ENCODE assay signal across 17 cellular contexts in genomic region chr2:240147911-240148587, GRCh38. TPM values are rescaled to one million over a fixed set of nuclear protein-coding genes. Genes with fewer than 3 reads are reported as not detected.
A peak's percentile ranks its signal among the peaks of the same experiment; 100 is the strongest.
DNase-seq lines count a peak whose midpoint lies in the region; ATAC-seq, FAIRE-seq and TF ChIP-seq lines count a peak whose summit lies in the region.
"Had no signal": no experiment of that assay in that cellular context is flagged by ENCODE, and none has a peak within 500 bp of the region (broad histone marks: within the 10 kb centered on the region; RNA-seq: fewer than 3 reads in every experiment).

No MANE protein-coding gene starts in this region.

- CTCF ChIA-PET in HepG2 (lab: Yijun Ruan, JAX; ENCODE audit: low intra/inter-chr PET ratio, low total read pairs): no interaction called here
- CTCF ChIA-PET in endothelial cell of umbilical vein (lab: Charles Lee): interaction anchor here (1.7 kb wide), 1 partner anchor 87 kb away, joined by 4 read pairs; no protein-coding TSS in a partner anchor

- H4K20me1 ChIP-seq in HepG2 (ENCODE audit: insufficient read depth, low read length) (no peaks in the 10 kb centered on the region), endothelial cell of umbilical vein (replicated peaks; ENCODE audit: control insufficient read depth, extremely low read depth, insufficient read depth, low read length) (no peaks in the 10 kb centered on the region)

- H3K9me3 ChIP-seq in HepG2 (ENCODE audit: low read length): no peaks in the 10 kb centered on the region
- H3K9me3 ChIP-seq in right lobe of liver: no peaks in the 10 kb centered on the region
- no peaks in the 10 kb centered on the region for H3K9me3 ChIP-seq in endothelial cell of umbilical vein (replicated peaks; ENCODE audit: control insufficient read depth, insufficient read depth, low read length)

- H3K9me3 Mint-ChIP-seq in progenitor cell of endocrine pancreas (ENCODE audit: low read depth): no peaks in the 10 kb centered on the region
- H3K9me3 Mint-ChIP-seq: CD4-positive, alpha-beta T cell had no signal

- H3K79me2 ChIP-seq in HepG2 (ENCODE audit: insufficient read depth, low read length) (no peaks in the 10 kb centered on the region), endothelial cell of umbilical vein (ENCODE audit: control insufficient read depth, insufficient read depth, low read length) (no peaks in the 10 kb centered on the region)

- H3K9me1 ChIP-seq in endothelial cell of umbilical vein (replicated peaks; ENCODE audit: control insufficient read depth, extremely low read depth, insufficient read depth, low read length): no peaks in the 10 kb centered on the region

- DNase-seq in HepG2 (ENCODE audit: low spot score): no peak
- no peak for DNase-seq in right lobe of liver
- peak; percentile 6 for DNase-seq in RPMI7951 (ENCODE audit: low read depth)
- no peak for DNase-seq in endothelial cell of umbilical vein (ENCODE audit: low read depth, low spot score)
- DNase-seq in progenitor cell of endocrine pancreas (ENCODE audit: low spot score, unreplicated experiment): no peak
- no peak for DNase-seq in GM19238 (ENCODE audit: insufficient read length, low spot score)
- DNase-seq: ACHN; Calu3; CD4-positive, alpha-beta T cell; DMS 273 treated with DMSO at 0.1 percent for 48 hours; H7; KBM-7 had no signal

- TF ChIP-seq CTCF in HepG2 (CRISPR knock-in tag; IDR thresholded peaks at IDR 0.05) (peak; percentile 3; the same call in 1 of the 2 replicates), right lobe of liver (IDR thresholded peaks at IDR 0.05) (no peak), endothelial cell of umbilical vein (IDR thresholded peaks at IDR 0.05; ENCODE audit: extremely low read depth in 1 of 2, insufficient read depth in 1 of 2, low read depth in 1 of 2, low read length in 2 of 2) (no peak), progenitor cell of endocrine pancreas (IDR thresholded peaks at IDR 0.05; ENCODE audit: unreplicated experiment) (no peak)

- POLR2A ChIA-PET in HepG2 (lab: Yijun Ruan, JAX): no interaction called here
- POLR2A ChIA-PET in endothelial cell of umbilical vein (lab: Charles Lee): no interaction called here

- H3K4me2 ChIP-seq in HepG2 (ENCODE audit: low read depth, low read length) (no peak overlapping the region), endothelial cell of umbilical vein (ENCODE audit: insufficient read depth, low read length) (no peak overlapping the region)
- H3K4me2 ChIP-seq: BLaER1 treated with 17β-estradiol and CSF1 and Interleukin-3, amounts not matched to agents 10 nM and 100 nM had no signal

- FAIRE-seq in HepG2 (lab: Jason Lieb, UNC) (no peak), endothelial cell of umbilical vein (lab: Jason Lieb, UNC) (no peak)

- no peak overlapping the region for H3K4me3 ChIP-seq in HepG2 (replicated peaks in 1 of 3; ENCODE audit: insufficient read depth in 1 of 3, low read depth in 2 of 3, low read length in 3 of 3)
- no peak overlapping the region for H3K4me3 ChIP-seq in right lobe of liver
- H3K4me3 ChIP-seq in endothelial cell of umbilical vein (replicated peaks in 1 of 3; ENCODE audit: insufficient read depth in 1 of 3, low read depth in 1 of 3, low read length in 3 of 3): no peak overlapping the region
- H3K4me3 ChIP-seq: BLaER1 treated with 17β-estradiol and CSF1 and Interleukin-3, amounts not matched to agents 10 nM and 100 nM had no signal

- H3K36me3 ChIP-seq in HepG2 (replicated peaks in 1 of 2; ENCODE audit: control insufficient read depth in 1 of 2, insufficient read depth in 2 of 2, low read length in 2 of 2) (no peaks in the 10 kb centered on the region), right lobe of liver (no peaks in the 10 kb centered on the region), endothelial cell of umbilical vein (ENCODE audit: control insufficient read depth in 2 of 2, extremely low read depth in 1 of 2, insufficient read depth in 2 of 2, low read length in 2 of 2) (no peaks in the 10 kb centered on the region)
- H3K36me3 ChIP-seq: BLaER1 treated with 17β-estradiol and CSF1 and Interleukin-3, amounts not matched to agents 10 nM and 100 nM had no signal

- H3K27me3 Mint-ChIP-seq in progenitor cell of endocrine pancreas: peaks cover 28% of the 10 kb centered on the region

- H3K27me3 ChIP-seq in HepG2 (ENCODE audit: control insufficient read depth in 1 of 2, insufficient read depth in 2 of 2, low read length in 2 of 2): peaks cover 9 to 60% of the 10 kb centered on the region in 2 experiments; a peak in 4 of 5 replicates
- no peaks in the 10 kb centered on the region for H3K27me3 ChIP-seq in right lobe of liver
- no peaks in the 10 kb centered on the region for H3K27me3 ChIP-seq in endothelial cell of umbilical vein (ENCODE audit: control insufficient read depth in 2 of 2, insufficient read depth in 2 of 2, low read length in 2 of 2)
- H3K27me3 ChIP-seq: BLaER1 treated with 17β-estradiol and CSF1 and Interleukin-3, amounts not matched to agents 10 nM and 100 nM had no signal

- ATAC-seq in HepG2: no peak
- no peak for ATAC-seq in right lobe of liver
- ATAC-seq in HG02938 (IDR thresholded peaks at IDR 0.05; ENCODE audit: unreplicated experiment): no peak
- ATAC-seq in HG03139 (IDR thresholded peaks at IDR 0.05; ENCODE audit: unreplicated experiment): no peak

- no peak overlapping the region for H3K4me3 Mint-ChIP-seq in progenitor cell of endocrine pancreas (ENCODE audit: low read depth)
- H3K4me3 Mint-ChIP-seq: CD4-positive, alpha-beta T cell had no signal

- WGBS in HepG2 (ENCODE audit: low lambda C conversion rate): 28% methylated on average over 20 of the region's 20 CpGs
- WGBS in right lobe of liver (ENCODE audit: insufficient coverage, low coverage, low lambda C conversion rate, missing lambda C conversion rate): 83% methylated on average over 15 of the region's 20 CpGs

- BruUV-seq in HepG2 (replicated peaks; lab: Mats Ljungman, UMichigan): no TSS peak
- no TSS peak for BruUV-seq in endothelial cell of umbilical vein (replicated peaks; lab: Mats Ljungman, UMichigan)

- H2AFZ ChIP-seq in HepG2 (ENCODE audit: low read length) (no peak overlapping the region), endothelial cell of umbilical vein (ENCODE audit: low read depth, low read length) (no peak overlapping the region)

- TF ChIP-seq EP300 in HepG2 (IDR thresholded peaks at IDR 0.05; ENCODE audit: low read depth in 2 of 2, low read length in 2 of 2) (no peak), HepG2 (CRISPR knock-in tag; IDR thresholded peaks at IDR 0.05; ENCODE audit: borderline replicate concordance) (no peak)

- H3K27ac ChIP-seq in HepG2 (ENCODE audit: extremely low read length, insufficient read depth, low read length) (no peak overlapping the region), right lobe of liver (no peak overlapping the region), endothelial cell of umbilical vein (ENCODE audit: insufficient read depth, low read depth, low read length) (no peak overlapping the region)
- H3K27ac ChIP-seq: BLaER1 treated with 17β-estradiol and CSF1 and Interleukin-3, amounts not matched to agents 10 nM and 100 nM had no signal

- intact Hi-C loops in HepG2 (cut with micrococcal nuclease; ENCODE audit: unreplicated experiment) (loop anchor here (10.0 kb wide), 1 partner anchor 213 kb away; no protein-coding TSS in a partner anchor), right lobe of liver (cut with DNase I) (no loop called here), endothelial cell of umbilical vein (cut with micrococcal nuclease) (loop anchor here (10.0 kb wide), 1 partner anchor 213 kb away; no protein-coding TSS in a partner anchor)

- peak overlapping the region; percentile 67 for H3K27ac Mint-ChIP-seq in progenitor cell of endocrine pancreas
- H3K27ac Mint-ChIP-seq: CD4-positive, alpha-beta T cell had no signal

- H3K4me1 Mint-ChIP-seq in progenitor cell of endocrine pancreas (ENCODE audit: low read depth): no peaks in the 10 kb centered on the region

- H3K9ac ChIP-seq in HepG2 (ENCODE audit: insufficient read depth, low read depth, low read length): no peak overlapping the region
- H3K9ac ChIP-seq in endothelial cell of umbilical vein (replicated peaks; ENCODE audit: extremely low read depth, insufficient read depth, low read length): no peak overlapping the region
- H3K9ac ChIP-seq: BLaER1 treated with 17β-estradiol and CSF1 and Interleukin-3, amounts not matched to agents 10 nM and 100 nM had no signal

- no peaks in the 10 kb centered on the region for H3K36me3 Mint-ChIP-seq in progenitor cell of endocrine pancreas (ENCODE audit: insufficient read depth)

- dilution Hi-C loops in endothelial cell of umbilical vein (cut with MboI; ENCODE audit: extremely low pct_ligation_motif_present, low sequenced_read_pairs): no loop called here

- no peak for TF ChIP-seq RAD21 in HepG2 (CRISPR knock-in tag; IDR thresholded peaks at IDR 0.05)

- TF ChIP-seq POLR2A in HepG2 (IDR thresholded peaks at IDR 0.05; ENCODE audit: insufficient read depth in 1 of 2, low read depth in 2 of 2, low read length in 2 of 2) (no peak), right lobe of liver (IDR thresholded peaks at IDR 0.05) (no peak), endothelial cell of umbilical vein (IDR thresholded peaks at IDR 0.05; ENCODE audit: low read depth, low read length) (no peak)

- peaks cover 17% of the 10 kb centered on the region for H3K4me1 ChIP-seq in HepG2 (ENCODE audit: insufficient read depth, low read length)
- no peaks in the 10 kb centered on the region for H3K4me1 ChIP-seq in right lobe of liver
- H3K4me1 ChIP-seq in endothelial cell of umbilical vein (ENCODE audit: control insufficient read depth, extremely low read depth, insufficient read depth, low read length): no peaks in the 10 kb centered on the region

- in situ Hi-C loops in HepG2 (cut with HindIII; ENCODE audit: extremely low pct_ligation_motif_present, low pct_unique_long_range_greater_than_20kb): no loop called here

RNA-seq across cellular contexts. Expression of gene OTOS, which starts 7.6 kb away (rescaled TPM):
- not detected in 2 replicates for total RNA-seq in HepG2 (2016; rRNA removed; fragmentation: Illumina TruSeq; extraction: Trizol)
- total RNA-seq in HepG2 (2016; cell fraction: cytosol; rRNA removed; fragmentation: Illumina TruSeq; extraction: Trizol; ENCODE audit: low read depth): not detected in 2 replicates
- total RNA-seq in HepG2 (2016; cell fraction: insoluble cytoplasmic fraction; rRNA removed; fragmentation: Illumina TruSeq; extraction: Trizol): not detected in 2 replicates
- total RNA-seq in HepG2 (2016; cell fraction: membrane; rRNA removed; fragmentation: Illumina TruSeq; extraction: Trizol): not detected in 2 replicates
- not detected in 2 replicates for total RNA-seq in HepG2 (2016; cell fraction: nucleus; rRNA removed; fragmentation: Illumina TruSeq; extraction: Trizol)
- polyA plus RNA-seq in HepG2 (2011; rRNA removed): not detected in 2 replicates
- polyA plus RNA-seq in HepG2 (2011; cell fraction: cytosol; rRNA removed): not detected in 2 replicates
- not detected in 2 replicates for polyA plus RNA-seq in HepG2 (2011; cell fraction: nucleus; rRNA removed)
- polyA plus RNA-seq in HepG2 (2012): not detected in 2 replicates
- not detected in 2 replicates for polyA plus RNA-seq in HepG2 (2016; cell fraction: cytosol; fragmentation: Illumina TruSeq; extraction: Trizol; ENCODE audit: low read depth)
- not detected in 2 replicates for polyA plus RNA-seq in HepG2 (2016; cell fraction: insoluble cytoplasmic fraction; fragmentation: Illumina TruSeq; extraction: Trizol; ENCODE audit: low read depth)
- not detected in 2 replicates for polyA plus RNA-seq in HepG2 (2016; cell fraction: membrane; fragmentation: Illumina TruSeq; extraction: Trizol; ENCODE audit: low read depth)
- not detected in 2 replicates for polyA plus RNA-seq in HepG2 (2016; cell fraction: nucleus; fragmentation: Illumina TruSeq; extraction: Trizol; ENCODE audit: insufficient read depth, low read depth)
- not detected in 2 replicates for polyA minus RNA-seq in HepG2 (2011; rRNA and poly(A)+ RNA removed; ENCODE audit: low replicate concordance)
- not detected in 2 replicates for polyA minus RNA-seq in HepG2 (2011; cell fraction: cytosol; rRNA and poly(A)+ RNA removed)
- not detected in 2 replicates for polyA minus RNA-seq in HepG2 (2011; cell fraction: nucleus; rRNA and poly(A)+ RNA removed)
- total RNA-seq in right lobe of liver: not detected
- 1.7 TPM in 1 of 2 replicates, not detected in the other for total RNA-seq in RPMI7951 (2014; rRNA removed; shearing (Covaris generic))
- not detected in 2 replicates for total RNA-seq in endothelial cell of umbilical vein
- not detected in 2 replicates for polyA plus RNA-seq in endothelial cell of umbilical vein
- polyA plus RNA-seq in endothelial cell of umbilical vein (2011; cell fraction: cytosol; rRNA removed): not detected in 2 replicates
- not detected in 2 replicates for polyA plus RNA-seq in endothelial cell of umbilical vein (2011; cell fraction: nucleus; rRNA removed)
- polyA plus RNA-seq in endothelial cell of umbilical vein (2012): not detected in 2 replicates
- polyA minus RNA-seq in endothelial cell of umbilical vein: not detected in 2 replicates
- not detected for polyA minus RNA-seq in endothelial cell of umbilical vein (2011; cell fraction: cytosol; rRNA and poly(A)+ RNA removed)
- polyA minus RNA-seq in endothelial cell of umbilical vein (2011; cell fraction: nucleus; rRNA and poly(A)+ RNA removed): not detected in 2 replicates
- total RNA-seq in progenitor cell of endocrine pancreas: not detected in 2 replicates
- total RNA-seq: A172; Calu3; CD4-positive, alpha-beta T cell; G401; H7 had no signal

RNA-seq across cellular contexts. Expression of gene COPS9, which starts 11.9 kb away (rescaled TPM):
- total RNA-seq in HepG2 (2016; rRNA removed; fragmentation: Illumina TruSeq; extraction: Trizol): 180 and 208 TPM in 2 replicates
- 188 and 216 TPM in 2 replicates for total RNA-seq in HepG2 (2016; cell fraction: cytosol; rRNA removed; fragmentation: Illumina TruSeq; extraction: Trizol; ENCODE audit: low read depth)
- 189 and 214 TPM in 2 replicates for total RNA-seq in HepG2 (2016; cell fraction: insoluble cytoplasmic fraction; rRNA removed; fragmentation: Illumina TruSeq; extraction: Trizol)
- 299 and 318 TPM in 2 replicates for total RNA-seq in HepG2 (2016; cell fraction: membrane; rRNA removed; fragmentation: Illumina TruSeq; extraction: Trizol)
- 64.4 and 66.4 TPM in 2 replicates for total RNA-seq in HepG2 (2016; cell fraction: nucleus; rRNA removed; fragmentation: Illumina TruSeq; extraction: Trizol)
- 201 and 247 TPM in 2 replicates for polyA plus RNA-seq in HepG2 (2011; rRNA removed)
- 164 and 244 TPM in 2 replicates for polyA plus RNA-seq in HepG2 (2011; cell fraction: cytosol; rRNA removed)
- 49.8 and 53.2 TPM in 2 replicates for polyA plus RNA-seq in HepG2 (2011; cell fraction: nucleus; rRNA removed)
- 152 and 161 TPM in 2 replicates for polyA plus RNA-seq in HepG2 (2012)
- polyA plus RNA-seq in HepG2 (2016; cell fraction: cytosol; fragmentation: Illumina TruSeq; extraction: Trizol; ENCODE audit: low read depth): 255 and 315 TPM in 2 replicates
- 244 and 258 TPM in 2 replicates for polyA plus RNA-seq in HepG2 (2016; cell fraction: insoluble cytoplasmic fraction; fragmentation: Illumina TruSeq; extraction: Trizol; ENCODE audit: low read depth)
- polyA plus RNA-seq in HepG2 (2016; cell fraction: membrane; fragmentation: Illumina TruSeq; extraction: Trizol; ENCODE audit: low read depth): 282 and 350 TPM in 2 replicates
- 132 TPM in 2 replicates for polyA plus RNA-seq in HepG2 (2016; cell fraction: nucleus; fragmentation: Illumina TruSeq; extraction: Trizol; ENCODE audit: insufficient read depth, low read depth)
- polyA minus RNA-seq in HepG2 (2011; rRNA and poly(A)+ RNA removed; ENCODE audit: low replicate concordance): 8.8 and 17.6 TPM in 2 replicates
- 12.1 and 20.3 TPM in 2 replicates for polyA minus RNA-seq in HepG2 (2011; cell fraction: cytosol; rRNA and poly(A)+ RNA removed)
- polyA minus RNA-seq in HepG2 (2011; cell fraction: nucleus; rRNA and poly(A)+ RNA removed): 16.9 and 20.1 TPM in 2 replicates
- total RNA-seq in right lobe of liver: 10 to 100 TPM; 33.1 to 66.1 (median 45.8) TPM
- 400 and 466 TPM in 2 replicates for total RNA-seq in RPMI7951 (2014; rRNA removed; shearing (Covaris generic))
- 189 and 196 TPM in 2 replicates for total RNA-seq in endothelial cell of umbilical vein
- polyA plus RNA-seq in endothelial cell of umbilical vein: 361 and 398 TPM in 2 replicates
- 446 and 462 TPM in 2 replicates for polyA plus RNA-seq in endothelial cell of umbilical vein (2011; cell fraction: cytosol; rRNA removed)
- polyA plus RNA-seq in endothelial cell of umbilical vein (2011; cell fraction: nucleus; rRNA removed): 102 and 132 TPM in 2 replicates
- 407 and 409 TPM in 2 replicates for polyA plus RNA-seq in endothelial cell of umbilical vein (2012)
- polyA minus RNA-seq in endothelial cell of umbilical vein: 35.3 and 41.9 TPM in 2 replicates
- 25.2 TPM for polyA minus RNA-seq in endothelial cell of umbilical vein (2011; cell fraction: cytosol; rRNA and poly(A)+ RNA removed)
- 8.5 and 13.5 TPM in 2 replicates for polyA minus RNA-seq in endothelial cell of umbilical vein (2011; cell fraction: nucleus; rRNA and poly(A)+ RNA removed)
- 115 and 128 TPM in 2 replicates for total RNA-seq in progenitor cell of endocrine pancreas

Comparison
In these comparisons a context has a peak if more than half of its experiments do, and no peak if none do; other contexts are left out.
1. intact Hi-C loops: an anchor here in HepG2 (10.0 kb wide) and endothelial cell of umbilical vein (10.0 kb wide); none called in right lobe of liver.